ENCODE assay signal across 8 cellular contexts in genomic region chr2:96010320-96011128, GRCh38. TPM values are rescaled to one million over a fixed set of nuclear protein-coding genes. Genes with fewer than 3 reads are reported as not detected.
DNase-seq lines count a peak whose midpoint lies in the region; ATAC-seq, FAIRE-seq and TF ChIP-seq lines count a peak whose summit lies in the region.
"Not testable (repeated sequence)": the region's sequence is repeated elsewhere in the genome, so short reads cannot be mapped to it uniquely, and the experiment has no call there.

No MANE protein-coding gene starts in this region.

- FAIRE-seq in D721Med (lab: Jason Lieb, UNC), result not testable (repeated sequence)

- not testable (repeated sequence) for H2AK5ac ChIP-seq in neuronal stem cell (ENCODE audit: low read depth, low read length)

- not testable (repeated sequence) for TF ChIP-seq CTCF in D721Med (IDR thresholded peaks at IDR 0.05; ENCODE audit: insufficient read depth, missing control alignments); WERI-Rb-1 (IDR thresholded peaks at IDR 0.05; ENCODE audit: low read depth, low read length)

- not testable (repeated sequence) for H3K18ac ChIP-seq in neuronal stem cell (ENCODE audit: low read length)

- ATAC-seq in GM21526 (IDR thresholded peaks at IDR 0.05; ENCODE audit: low FRiP score, unreplicated experiment), result peak; percentile 95
- peak; percentile 96 for ATAC-seq in HG03521 (IDR thresholded peaks at IDR 0.05; ENCODE audit: unreplicated experiment)

- not testable (repeated sequence) for H3K4ac ChIP-seq in neuronal stem cell (ENCODE audit: low read length)

- H3K4me1 ChIP-seq in neuronal stem cell (ENCODE audit: control insufficient read depth in 2 of 2, insufficient read depth in 1 of 2, low read depth in 1 of 2, low read length in 2 of 2), result not testable (repeated sequence)

- H3K27ac ChIP-seq in WERI-Rb-1; neuronal stem cell (replicated peaks; ENCODE audit: low read length): not testable (repeated sequence)

- not testable (repeated sequence) for H3K9ac ChIP-seq in neuronal stem cell (ENCODE audit: low read depth, low read length, poor library complexity)

- not testable (repeated sequence) for H3K9me3 ChIP-seq in WERI-Rb-1 (ENCODE audit: severe bottlenecking); neuronal stem cell (replicated peaks in 1 of 2; ENCODE audit: control insufficient read depth in 2 of 2, insufficient read depth in 1 of 2, low read depth in 1 of 2, low read length in 2 of 2)

- no CpG with 5 or more reads among the region's 65 CpGs for WGBS in neuronal stem cell (ENCODE audit: extremely low coverage in 2 of 2, insufficient read length in 2 of 2, insufficient replicate concordance in 1 of 2), 2 donors

- H4K91ac ChIP-seq in neuronal stem cell (ENCODE audit: low read depth, low read length, poor library complexity), result not testable (repeated sequence)

- H3K79me1 ChIP-seq in neuronal stem cell (ENCODE audit: low read depth, low read length), result not testable (repeated sequence)

- peak overlapping the region; percentile 46 for H3K4me3 ChIP-seq in WERI-Rb-1 (ENCODE audit: low read depth, low read length)
- peak overlapping the region; percentile 51 to 74 for H3K4me3 ChIP-seq in neuronal stem cell (ENCODE audit: low read length in 2 of 2)

- intact Hi-C loops in cardiac septum (cut with DNase I), result loop anchor here (10.0 kb wide), 1 partner anchor 254 kb away; the partner anchor contains the start of genes CIAO1 and TMEM127

- DNase-seq in D721Med (ENCODE audit: insufficient read length, low spot score) (peak; percentile 53), WERI-Rb-1 (peak; percentile 96), astrocyte of the hippocampus (ENCODE audit: low read depth, low spot score) (peak; percentile 92), cardiac septum (ENCODE audit: low spot score) (peak; percentile 98), neuronal stem cell (ENCODE audit: low spot score) (peak; percentile 84)
- DNase-seq in stimulated activated CD8-positive, alpha-beta memory T cell treated with anti-CD3 and anti-CD28 coated beads, Interleukin-7, amount 100 ng/mL, for 4 hours (ENCODE audit: low read depth in 2 of 2), result peak; percentile 89 to 96

- not testable (repeated sequence) for H2BK120ac ChIP-seq in neuronal stem cell (ENCODE audit: low read depth, low read length)

- H2BK15ac ChIP-seq in neuronal stem cell (ENCODE audit: low read length), result not testable (repeated sequence)

- H2BK5ac ChIP-seq in neuronal stem cell (ENCODE audit: low read length), result not testable (repeated sequence)

- H3K4me2 ChIP-seq in neuronal stem cell (ENCODE audit: insufficient read depth, low read length, poor library complexity, severe bottlenecking), result peak overlapping the region; percentile 40

- not testable (repeated sequence) for H3K36me3 ChIP-seq in WERI-Rb-1; neuronal stem cell (replicated peaks in 1 of 2; ENCODE audit: control insufficient read depth in 2 of 2, insufficient read depth in 2 of 2, low read length in 2 of 2)

- not testable (repeated sequence) for H4K8ac ChIP-seq in neuronal stem cell (ENCODE audit: low read depth, low read length)

- H3K14ac ChIP-seq in neuronal stem cell (ENCODE audit: low read length), result not testable (repeated sequence)

- H2BK12ac ChIP-seq in neuronal stem cell (ENCODE audit: low read length), result not testable (repeated sequence)

- H3K23ac ChIP-seq in neuronal stem cell (ENCODE audit: low read depth, low read length, poor library complexity), result not testable (repeated sequence)

- not testable (repeated sequence) for H3K27me3 ChIP-seq in WERI-Rb-1 (ENCODE audit: insufficient read depth, low read depth, severe bottlenecking); neuronal stem cell (ENCODE audit: control insufficient read depth in 3 of 3, insufficient read depth in 3 of 3, low read depth in 1 of 3, low read length in 3 of 3)

- peak overlapping the region; percentile 88 for H2AFZ ChIP-seq in neuronal stem cell (ENCODE audit: low read length)

RNA-seq across cellular contexts. Expression of gene ANKRD36C, which starts 18.9 kb away (rescaled TPM):
- 9.2 TPM for total RNA-seq in cardiac septum
- polyA plus RNA-seq in neuronal stem cell (2013, experiment 1 of 2), result 3.6 TPM
- 4.5 TPM for polyA plus RNA-seq in neuronal stem cell (2013, experiment 2 of 2)

RNA-seq across cellular contexts. Expression of gene GPAT2, which starts 24.2 kb away (rescaled TPM):
- total RNA-seq in cardiac septum, result 6.6 TPM
- 0.03 TPM for polyA plus RNA-seq in neuronal stem cell (2013, experiment 1 of 2)
- 0.03 TPM for polyA plus RNA-seq in neuronal stem cell (2013, experiment 2 of 2)
